Comparison of ENCODE assay signal across 1 cellular context in genomic region chr6:157163434-157164159, GRCh38.
A peak's percentile ranks its signal among the peaks of the same experiment; 100 is the strongest.
TF ChIP-seq lines count a peak whose summit lies in the region.

No MANE protein-coding gene starts in this region.

TF ChIP-seq in HepG2, 621 proteins besides CTCF, POLR2A, EP300 and RAD21:
- no peak for TF ChIP-seq JUN (CRISPR knock-in tag; IDR thresholded peaks at IDR 0.05)
- no peak for TF ChIP-seq ETS1 (CRISPR knock-in tag; IDR thresholded peaks at IDR 0.05)
- TF ChIP-seq ZNF263 (CRISPR knock-in tag; IDR thresholded peaks at IDR 0.05), result peak; percentile 88
- no peak for TF ChIP-seq ZNF350 (CRISPR knock-in tag; IDR thresholded peaks at IDR 0.05; ENCODE audit: borderline replicate concordance, low read depth)
- TF ChIP-seq NPAS2 (CRISPR knock-in tag; IDR thresholded peaks at IDR 0.05; ENCODE audit: borderline replicate concordance), result no peak
- no peak for TF ChIP-seq ZNF780A (CRISPR knock-in tag; IDR thresholded peaks at IDR 0.05)
- TF ChIP-seq TBX3 (IDR thresholded peaks at IDR 0.05; ENCODE audit: borderline replicate concordance), result no peak
- TF ChIP-seq ATF1 (CRISPR knock-in tag; IDR thresholded peaks at IDR 0.05), result no peak
- peak; percentile 62; the same call in 1 of the 2 replicates for TF ChIP-seq ZNF768 (CRISPR knock-in tag; IDR thresholded peaks at IDR 0.05)
